ENCODE assay signal across 10 cellular contexts in the genomic region with DNA sequence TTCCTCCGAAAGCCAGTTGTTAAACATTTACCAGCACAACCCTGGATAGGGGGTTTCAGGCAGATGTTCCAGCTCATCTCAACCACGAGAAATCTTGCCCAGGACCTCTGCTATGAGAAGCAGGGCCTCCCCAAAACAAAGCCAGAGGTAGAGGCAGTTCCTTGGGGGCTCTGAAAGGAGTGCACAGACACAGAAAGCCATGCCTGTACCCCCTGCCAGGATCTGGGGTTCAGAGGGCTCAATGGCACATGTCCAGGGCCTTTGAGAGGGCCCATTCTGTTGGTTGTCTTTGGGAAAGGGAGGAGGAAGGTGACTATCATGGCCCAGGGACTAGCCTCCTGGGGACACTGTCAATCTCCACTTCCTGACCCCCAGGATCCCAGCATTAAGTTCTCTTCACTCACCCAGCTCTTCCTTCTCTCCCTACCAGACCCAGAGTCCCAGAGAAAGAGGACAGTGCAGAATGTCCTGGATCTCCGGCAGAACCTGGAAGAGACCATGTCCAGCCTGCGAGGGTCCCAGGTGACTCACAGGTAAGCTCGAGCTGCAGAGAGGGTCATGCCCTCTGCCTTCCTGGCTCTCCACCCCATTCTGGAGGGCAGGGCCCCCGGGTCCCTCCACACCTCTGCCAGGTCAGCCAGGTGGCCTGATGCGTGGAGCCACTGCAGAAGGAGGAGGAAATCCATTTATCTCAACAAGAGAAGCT.
DNase-seq lines count a peak whose midpoint lies in the region; ATAC-seq and TF ChIP-seq lines count a peak whose summit lies in the region.
"Had no signal": no experiment of that assay in that cellular context is flagged by ENCODE, and none has a peak within 500 bp of the region (broad histone marks: within the 10 kb centered on the region; RNA-seq: fewer than 3 reads in every experiment).

No MANE protein-coding gene starts in this region.

- H3K36me3 Mint-ChIP-seq in T-helper 17 cell (ENCODE audit: low read depth) = no peaks in the 10 kb centered on the region
- peaks cover 5% of the 10 kb centered on the region for H3K36me3 Mint-ChIP-seq in type B pancreatic cell

- 54 to 94% methylated on average over 2 to 3 of the region's 7 CpGs for WGBS in gastroesophageal sphincter (ENCODE audit: low coverage in 1 of 2), 2 donors

- ATAC-seq in T-helper 17 cell = no peak
- ATAC-seq in gastroesophageal sphincter = no peak
- ATAC-seq in HG03175 (IDR thresholded peaks at IDR 0.05; ENCODE audit: unreplicated experiment) = no peak

- peaks cover 79% of the 10 kb centered on the region for H3K4me1 ChIP-seq in ACC112 (ENCODE audit: control insufficient read depth, insufficient read depth, low read length, unreplicated experiment)
- peaks cover 7 to 95% (median 66%) of the 10 kb centered on the region in 3 donors for H3K4me1 ChIP-seq in gastroesophageal sphincter

- no peaks in the 10 kb centered on the region for H3K27me3 ChIP-seq in ACC112 (ENCODE audit: insufficient read depth, low read length)
- H3K27me3 ChIP-seq in gastroesophageal sphincter = no peaks in the 10 kb centered on the region

- no peaks in the 10 kb centered on the region for H3K27me3 Mint-ChIP-seq in T-helper 17 cell
- H3K27me3 Mint-ChIP-seq in type B pancreatic cell = no peaks in the 10 kb centered on the region
- H3K27me3 Mint-ChIP-seq: activated CD4-positive, alpha-beta memory T cell treated with anti-CD3 and anti-CD28 coated beads, Interleukin-2, amount 10 ng/mL, durations not matched to agents 7 days and 5 days had no signal

- TF ChIP-seq EP300 in gastroesophageal sphincter (IDR thresholded peaks at IDR 0.05) = no peak

- peak overlapping the region; percentile 60 for H3K27ac Mint-ChIP-seq in T-helper 17 cell
- no peak overlapping the region for H3K27ac Mint-ChIP-seq in type B pancreatic cell
- H3K27ac Mint-ChIP-seq: activated CD4-positive, alpha-beta memory T cell treated with anti-CD3 and anti-CD28 coated beads, Interleukin-2, amount 10 ng/mL, durations not matched to agents 7 days and 5 days had no signal

- no peak for TF ChIP-seq POLR2A in gastroesophageal sphincter (IDR thresholded peaks at IDR 0.05)

- H3K4me1 Mint-ChIP-seq in T-helper 17 cell (peaks cover 1% of the 10 kb centered on the region), type B pancreatic cell (ENCODE audit: unreplicated experiment) (peaks cover 26% of the 10 kb centered on the region)

- peaks cover 43% of the 10 kb centered on the region for H3K79me2 ChIP-seq in ACC112 (ENCODE audit: control insufficient read depth, insufficient read depth, low read length, unreplicated experiment)

- no peak overlapping the region for H2AFZ ChIP-seq in ACC112 (ENCODE audit: low read length, unreplicated experiment)

- no peaks in the 10 kb centered on the region for H3K9me3 Mint-ChIP-seq in type B pancreatic cell
- H3K9me3 Mint-ChIP-seq: activated CD4-positive, alpha-beta memory T cell treated with anti-CD3 and anti-CD28 coated beads, Interleukin-2, amount 10 ng/mL, durations not matched to agents 7 days and 5 days had no signal

- TF ChIP-seq CTCF in gastroesophageal sphincter (IDR thresholded peaks at IDR 0.05) = no peak
- TF ChIP-seq CTCF in type B pancreatic cell (conservative IDR thresholded peaks at IDR 0.05) = no peak

- H3K4me3 Mint-ChIP-seq in T-helper 17 cell (no peak overlapping the region), type B pancreatic cell (no peak overlapping the region)
- H3K4me3 Mint-ChIP-seq: activated CD4-positive, alpha-beta memory T cell treated with anti-CD3 and anti-CD28 coated beads, Interleukin-2, amount 10 ng/mL, durations not matched to agents 7 days and 5 days had no signal

- DNase-seq in T-helper 17 cell = no peak
- DNase-seq in renal cortical epithelial cell (ENCODE audit: low read depth) = peak; percentile 29
- no peak for DNase-seq in DMS 273 treated with DMSO at 0.1 percent for 48 hours (lab: John Stamatoyannopoulos, UW)
- DNase-seq in stimulated activated naive CD4-positive, alpha-beta T cell treated with Interleukin-2 at 50 U/mL for 16 hours (lab: John Stamatoyannopoulos, UW) = no peak
- DNase-seq in type B pancreatic cell (ENCODE audit: extremely low spot score, unreplicated experiment) = no peak
- DNase-seq: activated CD4-positive, alpha-beta memory T cell treated with anti-CD3 and anti-CD28 coated beads, Interleukin-2, amount 10 ng/mL, durations not matched to agents 7 days and 5 days; NCI-H1436 had no signal

- H3K4me3 ChIP-seq in ACC112 (ENCODE audit: low read depth, low read length) = no peak overlapping the region
- no peak overlapping the region for H3K4me3 ChIP-seq in gastroesophageal sphincter

- peaks cover 1% of the 10 kb centered on the region; the same call in 1 of the 2 replicates for H3K36me3 ChIP-seq in ACC112 (ENCODE audit: insufficient read depth, low read length)
- no peaks in the 10 kb centered on the region for H3K36me3 ChIP-seq in gastroesophageal sphincter

- H3K9me3 ChIP-seq in T-helper 17 cell (ENCODE audit: control insufficient read depth, low read length, poor library complexity, severe bottlenecking) = no peaks in the 10 kb centered on the region
- H3K9me3 ChIP-seq in gastroesophageal sphincter = no peaks in the 10 kb centered on the region

- H3K27ac ChIP-seq in ACC112 (ENCODE audit: low read depth, low read length) = peak overlapping the region; percentile 95
- H3K27ac ChIP-seq in gastroesophageal sphincter = peak overlapping the region; percentile 64 to 95 (median 85)
